9 cellular contexts compared by ENCODE assay signal in genomic region chr15:80567721-80568157, GRCh38.
DNase-seq lines count a peak whose midpoint lies in the region; ATAC-seq, FAIRE-seq and TF ChIP-seq lines count a peak whose summit lies in the region.
"Had no signal": no experiment of that assay in that cellular context is flagged by ENCODE, and none has a peak within 500 bp of the region (broad histone marks: within the 10 kb centered on the region; RNA-seq: fewer than 3 reads in every experiment).

No MANE protein-coding gene starts in this region.

- no peaks in the 10 kb centered on the region for H3K79me2 ChIP-seq in Karpas-422 (ENCODE audit: low read length)

- in situ Hi-C loops in SK-MEL-5 (cut with HindIII; ENCODE audit: low pct_unique_long_range_greater_than_20kb, low sequenced_read_pairs): no loop called here

- peak; percentile 72 for TF ChIP-seq CTCF in lower lobe of right lung (IDR thresholded peaks at IDR 0.05)

- H4K20me1 ChIP-seq in Karpas-422 (ENCODE audit: insufficient read depth, low read depth, low read length): no peaks in the 10 kb centered on the region
- H4K20me1 ChIP-seq: BLaER1 treated with 17β-estradiol and CSF1 and Interleukin-3, amounts not matched to agents 10 nM and 100 nM had no signal

- H3K36me3 ChIP-seq in Karpas-422 (ENCODE audit: insufficient read depth, low read length): no peaks in the 10 kb centered on the region
- H3K36me3 ChIP-seq in lower lobe of right lung: no peaks in the 10 kb centered on the region

- intact Hi-C loops in lower lobe of right lung (cut with DNase I): loop anchor here (5.0 kb wide), 1 partner anchor 210 kb away; the partner anchor contains the start of gene CEMIP

- no peaks in the 10 kb centered on the region for H3K9me2 ChIP-seq in Karpas-422 (replicated peaks; ENCODE audit: insufficient read depth, low read length)

- no peak overlapping the region for H3K9ac ChIP-seq in Karpas-422 (ENCODE audit: low read length)

- no peaks in the 10 kb centered on the region for H3K9me3 ChIP-seq in Karpas-422 (ENCODE audit: low read length)
- no peaks in the 10 kb centered on the region for H3K9me3 ChIP-seq in lower lobe of right lung
- H3K9me3 ChIP-seq: BLaER1 treated with 17β-estradiol and CSF1 and Interleukin-3, amounts not matched to agents 10 nM and 100 nM had no signal

- H3K4me2 ChIP-seq in Karpas-422 (ENCODE audit: low read depth, low read length, poor library complexity, severe bottlenecking): no peak overlapping the region

- FAIRE-seq in endometrium (lab: Jason Lieb, UNC) (peak; percentile 87), urothelium cell line (lab: Jason Lieb, UNC) (no peak)

- DNase-seq in NCI-H1436 (lab: John Stamatoyannopoulos, UW) (peak; percentile 42), NCI-H1436 treated with DMSO at 0.1 percent for 48 hours (lab: John Stamatoyannopoulos, UW) (no peak), Karpas-422 (peak; percentile 78), SK-MEL-5 (ENCODE audit: low read depth, low spot score) (peak; percentile 88), lower lobe of right lung (no peak), urothelium cell line (ENCODE audit: low spot score) (peak; percentile 77)

- H3K4me1 ChIP-seq in Karpas-422 (ENCODE audit: low read length) (no peaks in the 10 kb centered on the region), lower lobe of right lung (peaks cover 13% of the 10 kb centered on the region)

- H3K4me3 ChIP-seq in Karpas-422 (ENCODE audit: low read length) (no peak overlapping the region), lower lobe of right lung (no peak overlapping the region)
- H3K4me3 ChIP-seq: BLaER1 treated with 17β-estradiol and CSF1 and Interleukin-3, amounts not matched to agents 10 nM and 100 nM had no signal

- H2AFZ ChIP-seq in Karpas-422 (ENCODE audit: low read length): no peak overlapping the region

- peak; percentile 74 to 84 for ATAC-seq in lower lobe of right lung
- no peak for ATAC-seq in HG02678 (IDR thresholded peaks at IDR 0.05; ENCODE audit: unreplicated experiment)

- H3K27ac ChIP-seq in Karpas-422 (ENCODE audit: low read length) (no peak overlapping the region), lower lobe of right lung (no peak overlapping the region)

- H3K27me3 ChIP-seq in Karpas-422 (ENCODE audit: low read length) (no peaks in the 10 kb centered on the region), lower lobe of right lung (ENCODE audit: low read depth) (no peaks in the 10 kb centered on the region)
- H3K27me3 ChIP-seq: BLaER1 treated with 17β-estradiol and CSF1 and Interleukin-3, amounts not matched to agents 10 nM and 100 nM had no signal

Comparison
In these comparisons a context has a peak if more than half of its experiments do, and no peak if none do; other contexts are left out.
1. DNase-seq: peak in NCI-H1436 (single experiment), Karpas-422 (single experiment), SK-MEL-5 (single experiment) and urothelium cell line (single experiment); none in NCI-H1436 treated with DMSO at 0.1 percent for 48 hours (single experiment) and lower lobe of right lung (single experiment).